Comparison of ENCODE assay signal across 19 cellular contexts in genomic region chr9:81375461-81376100, GRCh38.
DNase-seq lines count a peak whose midpoint lies in the region; ATAC-seq and TF ChIP-seq lines count a peak whose summit lies in the region.
"Had no signal": no experiment of that assay in that cellular context is flagged by ENCODE, and none has a peak within 500 bp of the region (broad histone marks: within the 10 kb centered on the region; RNA-seq: fewer than 3 reads in every experiment).

No MANE protein-coding gene starts in this region.

- intact Hi-C loops in left ventricle myocardium inferior (cut with micrococcal nuclease), result no loop called here

- H3K9me3 ChIP-seq in HEK293 (ENCODE audit: control insufficient read depth, insufficient read depth, low read depth, low read length) (no peaks in the 10 kb centered on the region), left ventricle myocardium inferior (replicated peaks) (no peaks in the 10 kb centered on the region)
- H3K9me3 ChIP-seq: lower lobe of right lung, spleen, thyroid gland had no signal

- H3K36me3 ChIP-seq in HEK293 (ENCODE audit: control insufficient read depth in 2 of 2, insufficient read depth in 1 of 2, low read length in 2 of 2) (no peaks in the 10 kb centered on the region), left ventricle myocardium inferior (no peaks in the 10 kb centered on the region)
- H3K36me3 ChIP-seq: lower lobe of right lung, spleen, thyroid gland had no signal

- CTCF ChIA-PET in HEK293 (lab: Yijun Ruan, JAX), result no interaction called here

- H3K4me1 ChIP-seq in HEK293 (ENCODE audit: control insufficient read depth, insufficient read depth, low read length) (peaks cover 15% of the 10 kb centered on the region), left ventricle myocardium inferior (peaks cover 27% of the 10 kb centered on the region)
- H3K4me1 ChIP-seq: thyroid gland had no signal

- ATAC-seq in omental fat pad (ENCODE audit: low FRiP score) (peak; percentile 22), GM21390 (IDR thresholded peaks at IDR 0.05; ENCODE audit: unreplicated experiment) (no peak), HG02678 (IDR thresholded peaks at IDR 0.05; ENCODE audit: unreplicated experiment) (no peak)

- H3K27me3 ChIP-seq in left ventricle myocardium inferior (ENCODE audit: low read depth), result no peaks in the 10 kb centered on the region
- H3K27me3 ChIP-seq: spleen, thyroid gland had no signal

- DNase-seq in MV-4-11 (lab: John Stamatoyannopoulos, UW), result peak; percentile 83
- DNase-seq in left ventricle myocardium inferior, result no peak
- no peak for DNase-seq in omental fat pad (ENCODE audit: low spot score)
- DNase-seq in cerebellar nuclear complex (lab: John Stamatoyannopoulos, UW), result no peak
- DNase-seq: activated CD4-positive, alpha-beta T cell treated with anti-CD3 and anti-CD28 coated beads for 48 hours; activated naive CD4-positive, alpha-beta T cell treated with anti-CD3 and anti-CD28 coated beads, Interleukin-2, amount 10 ng/mL, durations not matched to agents 7 days and 5 days; H9; hypothalamus; lower lobe of right lung; NCI-H187; occipital lobe; spleen; stimulated activated CD4-positive, alpha-beta T cell treated with anti-CD3 and anti-CD28 coated beads, Interleukin-4, amount 100 ng/mL, for 24 hours; stimulated activated naive CD4-positive, alpha-beta T cell treated with Interleukin-2 at 50 U/mL for 16 hours; T-helper 1 cell; thyroid gland had no signal

- H3K4me3 ChIP-seq in HEK293 (ENCODE audit: low read depth, low read length) (no peak overlapping the region), left ventricle myocardium inferior (no peak overlapping the region)
- H3K4me3 ChIP-seq: lower lobe of right lung, spleen, thyroid gland had no signal

- POLR2A ChIA-PET in HEK293 (lab: Yijun Ruan, JAX), result no interaction called here

- TF ChIP-seq CTCF in HEK293 (tag by site-specific recombination; IDR thresholded peaks at IDR 0.05) (no peak), left ventricle myocardium inferior (IDR thresholded peaks at IDR 0.05; ENCODE audit: borderline replicate concordance) (no peak), omental fat pad (IDR thresholded peaks at IDR 0.05) (no peak)

- H3K27ac ChIP-seq in HEK293 (ENCODE audit: extremely low read depth, low read depth, low read length) (peak overlapping the region; percentile 34; the same call in 1 of the 2 replicates), left ventricle myocardium inferior (replicated peaks) (peak overlapping the region; percentile 72)
- H3K27ac ChIP-seq: lower lobe of right lung, spleen, thyroid gland had no signal

TF ChIP-seq in HEK293, 187 proteins besides CTCF, POLR2A, EP300 and RAD21:
- peak; percentile 57; the same call in 1 of the 2 replicates for TF ChIP-seq ZNF600 (tag by site-specific recombination; IDR thresholded peaks at IDR 0.05)
- no peak for TF ChIP-seq TCF7L2 (IDR thresholded peaks at IDR 0.05; ENCODE audit: borderline replicate concordance, low read depth, low read length)
- peak; percentile 69; the same call in 1 of the 2 replicates for TF ChIP-seq ATF2 (tag by site-specific recombination; IDR thresholded peaks at IDR 0.05; ENCODE audit: low read depth)
- TF ChIP-seq ZNF335 (tag by site-specific recombination; conservative IDR thresholded peaks at IDR 0.05), result 0 out of 2 replicates have a peak, but pooled peaks have one; percentile 9
- peak; percentile 66 for TF ChIP-seq ZNF629 (tag by site-specific recombination; IDR thresholded peaks at IDR 0.05)
- peak; percentile 66; the same call in 1 of the 2 replicates for TF ChIP-seq ZBTB17 (tag by site-specific recombination; IDR thresholded peaks at IDR 0.05)
